In genomic region chr17:37697331-37697730, GRCh38 we compare ENCODE assay signal across 29 cellular contexts. TPM values are rescaled to one million over a fixed set of nuclear protein-coding genes. Genes with fewer than 3 reads are reported as not detected.
"Had no signal": no experiment of that assay in that cellular context is flagged by ENCODE, and none has a peak within 500 bp of the region (broad histone marks: within the 10 kb centered on the region; RNA-seq: fewer than 3 reads in every experiment).

No MANE protein-coding gene starts in this region.

- H3K4me3 Mint-ChIP-seq: immature natural killer cell; naive thymus-derived CD4-positive, alpha-beta T cell; nephron; stimulated activated memory B cell treated with anti-CD40 and anti-IgM and Interleukin-4, amounts not matched to agents 10 μg/mL and 1 μg/mL and 100 μg/mL, for 72 hours; type B pancreatic cell had no signal

- H3K36me3 ChIP-seq: gastroesophageal sphincter, heart left ventricle, prostate gland, right atrium auricular region, sigmoid colon, tibial artery had no signal

- H3K27me3 ChIP-seq: right atrium auricular region, testis had no signal

- H3K27me3 Mint-ChIP-seq: stimulated activated memory B cell treated with anti-CD40 and anti-IgM and Interleukin-4, amounts not matched to agents 10 μg/mL and 1 μg/mL and 100 μg/mL, for 72 hours; type B pancreatic cell had no signal

- H3K4me3 ChIP-seq: dorsolateral prefrontal cortex, gastroesophageal sphincter, heart left ventricle, prostate gland, right atrium auricular region, sigmoid colon, testis, tibial artery had no signal

- ATAC-seq: esophagus mucosa; gastroesophageal sphincter; heart left ventricle; left lobe of liver; naive thymus-derived CD4-positive, alpha-beta T cell; stimulated activated memory B cell treated with anti-CD40 and anti-IgM and Interleukin-4, amounts not matched to agents 10 μg/mL and 1 μg/mL and 100 μg/mL, for 72 hours; stimulated activated naive CD8-positive, alpha-beta T cell treated with anti-CD3 and anti-CD28 coated beads, Interleukin-15, Interleukin-2, amounts not matched to agents 100 U/mL and 50 U/mL, for 24 hours had no signal

- DNase-seq: cerebellar nuclear complex; dorsolateral prefrontal cortex; effector CD4-positive, alpha-beta T cell; foreskin fibroblast; heart left ventricle; hippocampal formation; immature natural killer cell; islet precursor cell; mesendoderm; midbrain; naive thymus-derived CD4-positive, alpha-beta T cell; nucleus accumbens; stimulated activated CD4-positive, alpha-beta T cell treated with anti-CD3 and anti-CD28 coated beads, Interleukin-2, amount 100 ng/mL, for 24 hours; stimulated activated CD4-positive, alpha-beta T cell treated with anti-CD3 and anti-CD28 coated beads, Interleukin-4, amount 100 ng/mL, for 24 hours; stimulated activated naive CD8-positive, alpha-beta T cell treated with anti-CD3 and anti-CD28 coated beads, Interleukin-15, Interleukin-2, amounts not matched to agents 100 U/mL and 50 U/mL, for 24 hours; substantia nigra; testis; tibial artery had no signal

- H3K9me3 ChIP-seq: prostate gland, sigmoid colon, testis, tibial artery had no signal

- H3K27ac ChIP-seq: dorsolateral prefrontal cortex, gastroesophageal sphincter, heart left ventricle, prostate gland, right atrium auricular region, sigmoid colon, testis, tibial artery had no signal

- H3K36me3 Mint-ChIP-seq: immature natural killer cell had no signal

- H3K4me1 ChIP-seq: gastroesophageal sphincter, heart left ventricle, prostate gland, sigmoid colon, testis, tibial artery had no signal

- H3K27ac Mint-ChIP-seq: immature natural killer cell; stimulated activated memory B cell treated with anti-CD40 and anti-IgM and Interleukin-4, amounts not matched to agents 10 μg/mL and 1 μg/mL and 100 μg/mL, for 72 hours; type B pancreatic cell had no signal

- H3K9me3 Mint-ChIP-seq: immature natural killer cell, nephron had no signal

RNA-seq across cellular contexts. Expression of gene HNF1B, which starts 47.5 kb away (rescaled TPM):
- total RNA-seq: esophagus mucosa, gastroesophageal sphincter, heart left ventricle, lung microvascular endothelial cell, right atrium auricular region, skeletal muscle tissue had no signal
- polyA plus RNA-seq: heart left ventricle; immature natural killer cell; naive thymus-derived CD4-positive, alpha-beta T cell had no signal
